Comparison of ENCODE assay signal across 9 cellular contexts in the genomic region with DNA sequence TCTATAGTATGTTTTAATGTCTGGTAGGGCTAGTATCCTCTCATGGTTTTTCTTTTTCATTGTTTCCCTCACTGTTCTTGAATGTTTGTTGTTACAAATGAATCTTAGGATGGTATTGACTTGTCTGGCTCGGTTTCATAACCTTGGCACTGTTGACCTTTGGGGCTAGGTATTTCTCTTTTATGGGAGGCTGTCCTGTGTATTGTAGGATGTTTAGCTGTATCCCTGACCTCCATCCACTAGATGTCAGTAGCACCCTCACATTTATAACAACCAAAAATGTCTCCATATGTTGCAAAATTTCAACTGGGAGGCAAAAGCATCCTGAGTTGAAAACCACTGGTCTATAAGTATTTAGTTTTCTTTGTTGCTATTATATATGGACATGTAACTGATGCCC. TPM values are rescaled to one million over a fixed set of nuclear protein-coding genes. Genes with fewer than 3 reads are reported as not detected.
DNase-seq lines count a peak whose midpoint lies in the region; ATAC-seq and TF ChIP-seq lines count a peak whose summit lies in the region.
"Had no signal": no experiment of that assay in that cellular context is flagged by ENCODE, and none has a peak within 500 bp of the region (broad histone marks: within the 10 kb centered on the region; RNA-seq: fewer than 3 reads in every experiment).

No MANE protein-coding gene starts in this region.

- TF ChIP-seq POLR2A in breast epithelium (IDR thresholded peaks at IDR 0.05) = no peak

- DNase-seq in MCF 10A (ENCODE audit: unreplicated experiment) (peak; percentile 49), breast epithelium (ENCODE audit: low spot score in 2 of 2) (no peak), RPMI7951 (ENCODE audit: low read depth) (peak; percentile 51), foreskin keratinocyte (peak in 1 of 2 donors; percentile 23), upper lobe of right lung (no peak), NCI-H1092 treated with DMSO at 0.1 percent for 48 hours (lab: John Stamatoyannopoulos, UW) (no peak)
- DNase-seq in stimulated activated naive CD4-positive, alpha-beta T cell (lab: John Stamatoyannopoulos, UW) = no peak

- H3K27me3 ChIP-seq in breast epithelium (no peaks in the 10 kb centered on the region), foreskin keratinocyte (no peaks in the 10 kb centered on the region), upper lobe of right lung (no peaks in the 10 kb centered on the region)

- H3K4me3 Mint-ChIP-seq in MCF 10A (ENCODE audit: unreplicated experiment) = no peak overlapping the region
- H3K4me3 Mint-ChIP-seq: activated naive CD4-positive, alpha-beta T cell treated with anti-CD3 and anti-CD28 coated beads, Interleukin-2, amount 50 U/mL, for 24 hours had no signal

- H3K9me3 Mint-ChIP-seq in MCF 10A (ENCODE audit: unreplicated experiment) = no peaks in the 10 kb centered on the region
- H3K9me3 Mint-ChIP-seq: activated naive CD4-positive, alpha-beta T cell treated with anti-CD3 and anti-CD28 coated beads, Interleukin-2, amount 50 U/mL, for 24 hours had no signal

- H3K36me3 ChIP-seq in breast epithelium (no peaks in the 10 kb centered on the region), upper lobe of right lung (no peaks in the 10 kb centered on the region)

- POLR2A ChIA-PET in MCF 10A (lab: Yijun Ruan, JAX) = interaction anchor here (0.9 to 2.0 kb wide), 4 partner anchors 36 to 235 kb away, joined by 3 to 9 read pairs (median 4); no protein-coding TSS in a partner anchor

- ATAC-seq in foreskin keratinocyte (peak; percentile 75), upper lobe of right lung (peak; percentile 78), GM21390 (IDR thresholded peaks at IDR 0.05; ENCODE audit: unreplicated experiment) (no peak)

- peak overlapping the region; percentile 49 for H3K27ac Mint-ChIP-seq in MCF 10A (ENCODE audit: low read depth, unreplicated experiment)
- H3K27ac Mint-ChIP-seq: activated naive CD4-positive, alpha-beta T cell treated with anti-CD3 and anti-CD28 coated beads, Interleukin-2, amount 50 U/mL, for 24 hours had no signal

- BruUV-seq in MCF 10A (replicated peaks; lab: Mats Ljungman, UMichigan) = no TSS peak

- H3K4me3 ChIP-seq in breast epithelium (no peak overlapping the region), upper lobe of right lung (no peak overlapping the region)

- H3K27ac ChIP-seq in breast epithelium (no peak overlapping the region), foreskin keratinocyte (no peak overlapping the region), upper lobe of right lung (no peak overlapping the region)

- no peaks in the 10 kb centered on the region for H3K27me3 Mint-ChIP-seq in MCF 10A (ENCODE audit: insufficient read depth, unreplicated experiment)

- CTCF ChIA-PET in MCF 10A (lab: Yijun Ruan, JAX) = interaction anchor here (0.5 to 1.8 kb wide), 22 partner anchors 9 to 606 kb away, joined by 3 to 50 read pairs (median 3); no protein-coding TSS in a partner anchor

- peaks cover 7% of the 10 kb centered on the region for H3K36me3 Mint-ChIP-seq in MCF 10A (ENCODE audit: insufficient read depth, unreplicated experiment)

- no peaks in the 10 kb centered on the region for H3K4me1 Mint-ChIP-seq in MCF 10A (ENCODE audit: insufficient read depth, unreplicated experiment)
- H3K4me1 Mint-ChIP-seq: activated naive CD4-positive, alpha-beta T cell treated with anti-CD3 and anti-CD28 coated beads, Interleukin-2, amount 50 U/mL, for 24 hours had no signal

- H3K9me3 ChIP-seq in breast epithelium = no peaks in the 10 kb centered on the region
- H3K9me3 ChIP-seq in upper lobe of right lung = no peaks in the 10 kb centered on the region

- intact Hi-C loops in MCF 10A (cut with micrococcal nuclease) (loop anchor here (10.0 kb wide), 1 partner anchor 96 kb away; no protein-coding TSS in a partner anchor), breast epithelium (cut with DNase I; ENCODE audit: low total_unique reads) (no loop called here), upper lobe of right lung (cut with DNase I) (no loop called here)

- H3K4me1 ChIP-seq in breast epithelium (no peaks in the 10 kb centered on the region), foreskin keratinocyte (no peaks in the 10 kb centered on the region), upper lobe of right lung (no peaks in the 10 kb centered on the region)

- TF ChIP-seq CTCF in MCF 10A (IDR thresholded peaks at IDR 0.05; ENCODE audit: unreplicated experiment) (peak; percentile 32), breast epithelium (IDR thresholded peaks at IDR 0.05) (peak in 1 of 3 donors; percentile 40), foreskin keratinocyte (conservative IDR thresholded peaks at IDR 0.05) (peak; percentile 73), upper lobe of right lung (IDR thresholded peaks at IDR 0.05) (peak; percentile 57)

RNA-seq across cellular contexts. Expression of a gene that starts 7.0 kb away (rescaled TPM):
- 54.0 and 76.6 TPM in 2 replicates for total RNA-seq in MCF 10A (2022)
- 100 to 1,000 TPM in 2 of 3 donors, 10 to 100 TPM in 1; 100.0 to 611 (median 111) TPM for total RNA-seq in breast epithelium
- 26.8 and 27.5 TPM in 2 replicates for total RNA-seq in RPMI7951 (2014; rRNA removed; shearing (Covaris generic))
- total RNA-seq in foreskin keratinocyte = 7.6 and 16.8 TPM in 2 replicates
- polyA plus RNA-seq in foreskin keratinocyte = 2.6 and 5.3 TPM in 2 replicates
- 24.3 TPM for total RNA-seq in upper lobe of right lung

RNA-seq across cellular contexts. Expression of a gene that starts 52.8 kb away (rescaled TPM):
- total RNA-seq in MCF 10A (2022) (9.5 and 14.2 TPM in 2 replicates), breast epithelium (1 to 10 TPM; 3.6 to 9.1 (median 4.6) TPM), foreskin keratinocyte (17.7 and 21.6 TPM in 2 replicates), upper lobe of right lung (2.1 TPM)
- total RNA-seq in RPMI7951 (2014; rRNA removed; shearing (Covaris generic)) = 47.7 and 54.7 TPM in 2 replicates
- 5.1 and 8.1 TPM in 2 replicates for polyA plus RNA-seq in foreskin keratinocyte

Comparison
In these comparisons a context has a peak if more than half of its experiments do, and no peak if none do; other contexts are left out.
1. DNase-seq: peak in MCF 10A (single experiment) and RPMI7951 (single experiment); none in breast epithelium (0 of 2), upper lobe of right lung (single experiment), stimulated activated naive CD4-positive, alpha-beta T cell (0 of 6) and NCI-H1092 treated with DMSO at 0.1 percent for 48 hours (single experiment).